ENCODE assay signal across 26 cellular contexts in genomic region chr19:17567940-17568339, GRCh38. TPM values are rescaled to one million over a fixed set of nuclear protein-coding genes. Genes with fewer than 3 reads are reported as not detected.
A peak's percentile ranks its signal among the peaks of the same experiment; 100 is the strongest.
DNase-seq lines count a peak whose midpoint lies in the region; FAIRE-seq and TF ChIP-seq lines count a peak whose summit lies in the region.
"Had no signal": no experiment of that assay in that cellular context is flagged by ENCODE, and none has a peak within 500 bp of the region (broad histone marks: within the 10 kb centered on the region; RNA-seq: fewer than 3 reads in every experiment).

No MANE protein-coding gene starts in this region.

- H3K27ac ChIP-seq in H1 (ENCODE audit: low read depth, low read length): no peak overlapping the region
- H3K27ac ChIP-seq: BLaER1 treated with 17β-estradiol and CSF1 and Interleukin-3, amounts not matched to agents 10 nM and 100 nM; C4-2B had no signal

- FAIRE-seq in GM12892 (lab: Jason Lieb, UNC): no peak
- FAIRE-seq in H1 (lab: Jason Lieb, UNC): no peak
- FAIRE-seq: A204.1, G401.6, GM12891, GM18507 had no signal

- H3K4me3 Mint-ChIP-seq in CD14-positive monocyte: no peak overlapping the region
- H3K4me3 Mint-ChIP-seq: B cell; CD4-positive, alpha-beta memory T cell; CD4-positive, CD25-positive, alpha-beta regulatory T cell; CD8-positive, alpha-beta memory T cell had no signal

- intact Hi-C loops in CD14-positive monocyte (cut with micrococcal nuclease): no loop called here

- no peak overlapping the region for H2BK15ac ChIP-seq in H1 (ENCODE audit: low read length)

- no peak overlapping the region for H2BK5ac ChIP-seq in H1 (ENCODE audit: low read depth, low read length)

- no peak overlapping the region for H2BK120ac ChIP-seq in H1 (replicated peaks; ENCODE audit: low read depth, low read length)

- 70% methylated on average over 1 of the region's 1 CpG; no CpG with 5 or more reads in 1 of the 2 experiments for WGBS in H1 (ENCODE audit: extremely low coverage in 1 of 2, insufficient coverage in 1 of 2, insufficient read length in 1 of 2, insufficient replicate concordance in 2 of 2, low coverage in 1 of 2, low lambda C conversion rate in 2 of 2, missing lambda C conversion rate in 1 of 2), 2 experiments

- H4K20me1 ChIP-seq in H1 (replicated peaks in 1 of 2; ENCODE audit: control insufficient read depth in 1 of 2, insufficient read depth in 2 of 2, low read length in 2 of 2): peaks cover 0 to 4% of the 10 kb centered on the region in 2 experiments

- peaks cover 71 to 96% of the 10 kb centered on the region in 2 donors for H3K36me3 Mint-ChIP-seq in CD14-positive monocyte

- H3K4me2 ChIP-seq in H1 (ENCODE audit: insufficient read depth in 1 of 2, low read depth in 2 of 2, low read length in 2 of 2): no peak overlapping the region
- H3K4me2 ChIP-seq: BLaER1 treated with 17β-estradiol and CSF1 and Interleukin-3, amounts not matched to agents 10 nM and 100 nM had no signal

- no peak overlapping the region for H3K4ac ChIP-seq in H1 (replicated peaks; ENCODE audit: insufficient read length, low read depth, low read length)

- H3K27me3 Mint-ChIP-seq in CD14-positive monocyte (ENCODE audit: low read depth in 3 of 3): peaks cover 0 to 2% (median 0%) of the 10 kb centered on the region in 3 donors
- H3K27me3 Mint-ChIP-seq: B cell; CD4-positive, alpha-beta memory T cell; CD4-positive, CD25-positive, alpha-beta regulatory T cell; CD8-positive, alpha-beta memory T cell had no signal

- H3K36me3 ChIP-seq in H1 (ENCODE audit: control insufficient read depth in 2 of 4, insufficient read depth in 4 of 4, low read length in 3 of 4): peaks cover 0 to 11% (median 5%) of the 10 kb centered on the region in 4 experiments; a peak in 4 of 8 replicates

- TF ChIP-seq CTCF in CD14-positive monocyte (IDR thresholded peaks at IDR 0.05): no peak
- TF ChIP-seq CTCF in H1 (IDR thresholded peaks at IDR 0.05; ENCODE audit: control extremely low read depth in 1 of 3, insufficient read depth in 1 of 3, low read depth in 1 of 3, low read length in 3 of 3): no peak

- no peak overlapping the region for H3K4me3 ChIP-seq in H1 (ENCODE audit: extremely low read depth in 1 of 4, insufficient read depth in 2 of 4, low read depth in 3 of 4, low read length in 4 of 4)
- H3K4me3 ChIP-seq: BLaER1 treated with 17β-estradiol and CSF1 and Interleukin-3, amounts not matched to agents 10 nM and 100 nM had no signal

- POLR2A ChIA-PET in H1 (lab: Charles Lee; ENCODE audit: partially characterized antibody): no interaction called here

- no peak overlapping the region for H3K14ac ChIP-seq in H1 (ENCODE audit: insufficient read length)

- H3K27ac Mint-ChIP-seq in CD14-positive monocyte: peak overlapping the region in 4 of 7 donors; percentile 8 to 71 (median 23)
- H3K27ac Mint-ChIP-seq: B cell had no signal

- H4K8ac ChIP-seq in H1 (ENCODE audit: extremely low read depth, insufficient read depth, low read length): peak overlapping the region; percentile 25; the same call in 1 of the 2 replicates

- H3K4me1 ChIP-seq in H1 (replicated peaks in 1 of 4; ENCODE audit: control insufficient read depth in 3 of 4, insufficient read depth in 4 of 4, low read length in 3 of 4): no peaks in the 10 kb centered on the region

- H3K23me2 ChIP-seq in H1 (ENCODE audit: low read depth, low read length): no peaks in the 10 kb centered on the region

- H3K9me3 ChIP-seq in H1 (ENCODE audit: insufficient read depth in 2 of 2, low read depth in 1 of 2, low read length in 1 of 2): no peaks in the 10 kb centered on the region
- H3K9me3 ChIP-seq: BLaER1 treated with 17β-estradiol and CSF1 and Interleukin-3, amounts not matched to agents 10 nM and 100 nM had no signal

- H3K23ac ChIP-seq in H1 (ENCODE audit: insufficient read length): no peak overlapping the region

- no peak for TF ChIP-seq EP300 in H1 (IDR thresholded peaks at IDR 0.05; ENCODE audit: borderline replicate concordance in 1 of 2, low read depth in 2 of 2, low read length in 2 of 2)

- H4K5ac ChIP-seq in H1 (ENCODE audit: insufficient read length, low read depth, low read length): no peak overlapping the region

- H3K56ac ChIP-seq in H1 (replicated peaks; ENCODE audit: insufficient read length, low read depth, low read length): no peak overlapping the region

- no peak overlapping the region for H3K18ac ChIP-seq in H1 (ENCODE audit: extremely low read depth, low read length)

- no peak overlapping the region for H2AFZ ChIP-seq in H1 (ENCODE audit: low read length)

- no peak overlapping the region for H4K91ac ChIP-seq in H1 (replicated peaks; ENCODE audit: insufficient read length, low read length)

- DNase-seq in CD14-positive monocyte (ENCODE audit: low spot score) (no peak), GM12892 (ENCODE audit: insufficient read length) (no peak), H1 (ENCODE audit: low read depth in 1 of 2, low spot score in 2 of 2) (no peak), G401 (ENCODE audit: low spot score) (no peak)
- DNase-seq in stimulated activated CD4-positive, alpha-beta T cell treated with anti-CD3 and anti-CD28 coated beads, Interleukin-12 subunit alpha, Interleukin-12 subunit beta, amount 100 ng/mL, for 4 hours: no peak
- DNase-seq: 8988T; ACHN; AML-193; CD4-positive, alpha-beta memory T cell; CD4-positive, CD25-positive, alpha-beta regulatory T cell; CD8-positive, alpha-beta memory T cell; COR-L47; DMS 273 treated with DMSO at 0.1 percent for 48 hours; DMS153; DMS53; DMS79; DND-41; EL; GF-D8 had no signal

- TF ChIP-seq POLR2A in GM12892 (IDR thresholded peaks at IDR 0.05; ENCODE audit: low read depth, low read length): 0 out of 2 replicates have a peak, but pooled peaks have one; percentile 15
- TF ChIP-seq POLR2A in H1 (IDR thresholded peaks at IDR 0.05; ENCODE audit: control extremely low read depth in 1 of 2, low read depth in 2 of 2, low read length in 2 of 2): no peak

- H3K79me2 ChIP-seq in H1 (ENCODE audit: control insufficient read depth in 1 of 2, insufficient read depth in 2 of 2, low read length in 2 of 2): no peaks in the 10 kb centered on the region

- H3K4me1 Mint-ChIP-seq in CD14-positive monocyte: peaks cover 7% of the 10 kb centered on the region
- H3K4me1 Mint-ChIP-seq: B cell; CD4-positive, alpha-beta memory T cell; CD8-positive, alpha-beta memory T cell had no signal

- no peak overlapping the region for H3K9ac ChIP-seq in H1 (replicated peaks in 1 of 4; ENCODE audit: extremely low read depth in 1 of 4, low read depth in 3 of 4, low read length in 3 of 4)
- H3K9ac ChIP-seq: BLaER1 treated with 17β-estradiol and CSF1 and Interleukin-3, amounts not matched to agents 10 nM and 100 nM had no signal

- no peak overlapping the region for H2BK20ac ChIP-seq in H1 (ENCODE audit: low read length)

- no peaks in the 10 kb centered on the region for H3K9me3 Mint-ChIP-seq in CD14-positive monocyte
- H3K9me3 Mint-ChIP-seq: CD4-positive, alpha-beta memory T cell; CD4-positive, CD25-positive, alpha-beta regulatory T cell; CD8-positive, alpha-beta memory T cell had no signal

- no peak for TF ChIP-seq RAD21 in H1 (IDR thresholded peaks at IDR 0.05 in 1 of 2, conservative IDR thresholded peaks at IDR 0.05 in 1 of 2; ENCODE audit: low read depth in 2 of 2, low read length in 2 of 2)

- no peaks in the 10 kb centered on the region for H3K79me1 ChIP-seq in H1 (ENCODE audit: low read depth, low read length)

- CTCF ChIA-PET in H1 (lab: Charles Lee; ENCODE audit: partially characterized antibody): interaction anchor here (0.5 to 3.2 kb wide), 2 partner anchors 72 to 317 kb away, joined by 3 to 10 read pairs; no protein-coding TSS in a partner anchor

- in situ Hi-C loops in G401 (cut with HindIII; ENCODE audit: low sequenced_read_pairs): no loop called here

- H3K27me3 ChIP-seq in H1 (replicated peaks in 1 of 4; ENCODE audit: control insufficient read depth in 3 of 4, extremely low read depth in 1 of 4, insufficient read depth in 3 of 4, low read length in 3 of 4): no peaks in the 10 kb centered on the region
- H3K27me3 ChIP-seq: BLaER1 treated with 17β-estradiol and CSF1 and Interleukin-3, amounts not matched to agents 10 nM and 100 nM had no signal

- no peak overlapping the region for H2BK12ac ChIP-seq in H1 (ENCODE audit: low read depth, low read length)

- no peak overlapping the region for H2AK5ac ChIP-seq in H1 (ENCODE audit: low read depth, low read length)

TF ChIP-seq in H1, 55 proteins besides CTCF, POLR2A, EP300 and RAD21 (continues in another document):
- TF ChIP-seq TBP (IDR thresholded peaks at IDR 0.05; ENCODE audit: low read depth, low read length) (no peak), KDM1A (IDR thresholded peaks at IDR 0.05; ENCODE audit: borderline replicate concordance, low read length) (0 out of 2 replicates have a peak, but pooled peaks have one; percentile 16)

RNA-seq across cellular contexts. Expression of gene COLGALT1, which starts 12.5 kb away (rescaled TPM):
- polyA plus RNA-seq in CD14-positive monocyte (10 to 100 TPM; 66.8 to 68.8 TPM), H1 (2011; rRNA removed) (58.1 and 62.8 TPM in 2 replicates)
- polyA plus RNA-seq in GM12892 (2012; ENCODE audit: missing spikeins): 23.3 TPM
- 40.4 and 44.7 TPM in 2 replicates for total RNA-seq in H1 (2021; fragmentation: NEBNext Ultra II Directional; extraction: Animal tissue kit (Norgen Biotek cat#: 25700))
- polyA plus RNA-seq in H1 (2011; cell fraction: cytosol; rRNA removed): 56.3 TPM
- polyA plus RNA-seq in H1 (2011; cell fraction: nucleus; rRNA removed): 79.4 TPM
- polyA plus RNA-seq in H1 (2012, experiment 1 of 2): 41.1 to 44.8 TPM (median 43.8 TPM) in 4 replicates
- polyA plus RNA-seq in H1 (2012, experiment 2 of 2): 44.9 TPM
- polyA plus RNA-seq in H1 (2013, experiment 1 of 2): 54.5 TPM
- 59.4 TPM for polyA plus RNA-seq in H1 (2013, experiment 2 of 2)
- polyA minus RNA-seq in H1 (2011; rRNA and poly(A)+ RNA removed): 72.7 and 96.7 TPM in 2 replicates
- 48.0 TPM for polyA minus RNA-seq in H1 (2011; cell fraction: cytosol; rRNA and poly(A)+ RNA removed)
- polyA minus RNA-seq in H1 (2011; cell fraction: nucleus; rRNA and poly(A)+ RNA removed): 21.6 TPM
- 73.2 and 75.4 TPM in 2 replicates for total RNA-seq in G401 (2014; rRNA removed; shearing (Covaris generic))

RNA-seq across cellular contexts. Expression of gene PGLS, which starts 56.5 kb away (rescaled TPM):
- 100 to 1,000 TPM; 141 to 158 TPM for polyA plus RNA-seq in CD14-positive monocyte
- 37.2 TPM for polyA plus RNA-seq in GM12892 (2012; ENCODE audit: missing spikeins)
- total RNA-seq in H1 (2021; fragmentation: NEBNext Ultra II Directional; extraction: Animal tissue kit (Norgen Biotek cat#: 25700)): 67.5 and 72.8 TPM in 2 replicates
- polyA plus RNA-seq in H1 (2011; rRNA removed): 164 and 193 TPM in 2 replicates
- polyA plus RNA-seq in H1 (2011; cell fraction: cytosol; rRNA removed): 96.2 TPM
- polyA plus RNA-seq in H1 (2011; cell fraction: nucleus; rRNA removed): 101 TPM
- polyA plus RNA-seq in H1 (2012, experiment 1 of 2): 35.4 to 76.9 TPM (median 68.3 TPM) in 4 replicates
- 98.6 TPM for polyA plus RNA-seq in H1 (2012, experiment 2 of 2)
- polyA plus RNA-seq in H1 (2013, experiment 1 of 2): 67.1 TPM
- 69.4 TPM for polyA plus RNA-seq in H1 (2013, experiment 2 of 2)
- 29.5 and 49.1 TPM in 2 replicates for polyA minus RNA-seq in H1 (2011; rRNA and poly(A)+ RNA removed)
- 51.8 TPM for polyA minus RNA-seq in H1 (2011; cell fraction: cytosol; rRNA and poly(A)+ RNA removed)
- polyA minus RNA-seq in H1 (2011; cell fraction: nucleus; rRNA and poly(A)+ RNA removed): 48.9 TPM
- 111 and 141 TPM in 2 replicates for total RNA-seq in G401 (2014; rRNA removed; shearing (Covaris generic))
